In the genomic region with DNA sequence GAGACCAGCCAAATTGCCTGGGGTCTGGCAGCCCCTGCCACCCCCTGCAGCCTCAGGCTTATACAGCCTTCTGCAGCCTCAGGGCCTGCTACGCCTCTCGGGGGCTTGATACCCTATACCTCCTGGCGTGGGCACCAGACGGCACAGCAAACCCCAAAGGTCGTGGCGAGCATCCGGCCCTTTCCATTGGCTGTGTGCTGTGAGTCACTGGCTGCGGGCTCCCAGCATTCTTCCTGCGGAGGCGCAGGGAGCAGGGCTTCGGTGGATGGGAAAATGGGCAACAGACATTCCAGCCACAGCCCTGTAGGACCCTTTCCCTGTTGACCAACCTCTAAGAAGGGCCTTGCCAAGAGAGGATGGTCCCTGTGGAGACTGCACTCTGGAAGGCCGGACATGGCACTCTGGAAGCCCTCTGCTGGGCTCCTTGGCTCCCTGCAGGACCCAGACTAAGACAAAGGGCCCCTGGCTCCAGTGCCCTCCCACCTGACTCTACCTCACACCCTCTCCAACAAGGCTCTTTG, we compare ENCODE assay signal across 10 cellular contexts. TPM values are rescaled to one million over a fixed set of nuclear protein-coding genes. Genes with fewer than 3 reads are reported as not detected.
DNase-seq lines count a peak whose midpoint lies in the region; ATAC-seq and TF ChIP-seq lines count a peak whose summit lies in the region.
"Had no signal": no experiment of that assay in that cellular context is flagged by ENCODE, and none has a peak within 500 bp of the region (broad histone marks: within the 10 kb centered on the region; RNA-seq: fewer than 3 reads in every experiment).

No MANE protein-coding gene starts in this region.

- no peak for ATAC-seq in GM18868 (IDR thresholded peaks at IDR 0.05; ENCODE audit: unreplicated experiment)

- peaks cover 9% of the 10 kb centered on the region for H3K4me1 Mint-ChIP-seq in endothelial cell (ENCODE audit: unreplicated experiment)
- peaks cover 42% of the 10 kb centered on the region for H3K4me1 Mint-ChIP-seq in nephron
- H3K4me1 Mint-ChIP-seq: memory B cell had no signal

- TF ChIP-seq CTCF in NB4 (IDR thresholded peaks at IDR 0.05; ENCODE audit: low read depth, low read length): peak; percentile 36
- TF ChIP-seq CTCF in endothelial cell (IDR thresholded peaks at IDR 0.05; ENCODE audit: unreplicated experiment): peak; percentile 19
- TF ChIP-seq CTCF in nephron (IDR thresholded peaks at IDR 0.05; ENCODE audit: unreplicated experiment in 3 of 3): peak; percentile 10 to 27 (median 26)
- TF ChIP-seq CTCF in colonic mucosa (IDR thresholded peaks at IDR 0.05): no peak

- no peak overlapping the region for H3K4me3 Mint-ChIP-seq in endothelial cell (ENCODE audit: unreplicated experiment)
- H3K4me3 Mint-ChIP-seq in nephron: no peak overlapping the region
- H3K4me3 Mint-ChIP-seq: memory B cell had no signal

- H3K36me3 Mint-ChIP-seq in endothelial cell (ENCODE audit: low read depth, unreplicated experiment): peaks cover 7% of the 10 kb centered on the region
- no peaks in the 10 kb centered on the region for H3K36me3 Mint-ChIP-seq in nephron (ENCODE audit: low read depth)
- H3K36me3 Mint-ChIP-seq: memory B cell had no signal

- no peak overlapping the region for H3K9ac ChIP-seq in colonic mucosa (ENCODE audit: low read depth in 2 of 2, low read length in 2 of 2)

- H3K4me1 ChIP-seq in colonic mucosa: no peaks in the 10 kb centered on the region

- TF ChIP-seq POLR2A in NB4 (IDR thresholded peaks at IDR 0.05; ENCODE audit: extremely low read depth, insufficient read length): no peak

- no peaks in the 10 kb centered on the region for H3K9me3 ChIP-seq in colonic mucosa

- H3K4me3 ChIP-seq in NB4 (ENCODE audit: low read depth, low read length): no peak overlapping the region
- H3K4me3 ChIP-seq in colonic mucosa: no peak overlapping the region

- no peak overlapping the region for H3K27ac Mint-ChIP-seq in endothelial cell (ENCODE audit: unreplicated experiment)
- no peak overlapping the region for H3K27ac Mint-ChIP-seq in nephron
- H3K27ac Mint-ChIP-seq: memory B cell had no signal

- DNase-seq in EL: peak; percentile 27
- peak; percentile 30 for DNase-seq in NB4 (ENCODE audit: low read depth)
- peak; percentile 45 for DNase-seq in endothelial cell (ENCODE audit: low spot score)
- DNase-seq in colonic mucosa: no peak
- no peak for DNase-seq in stimulated activated CD4-positive, alpha-beta T cell treated with anti-CD3 and anti-CD28 coated beads, Interleukin-4, amount 100 ng/mL, for 24 hours
- DNase-seq in activated CD4-positive, CD25-positive, alpha-beta regulatory T cell treated with anti-CD3 and anti-CD28 coated beads, Interleukin-2, amount 50 U/mL, for 72 hours: no peak
- DNase-seq: NCI-H1436 had no signal

- H3K27ac ChIP-seq in colonic mucosa: no peak overlapping the region

- H3K9me3 Mint-ChIP-seq in endothelial cell (ENCODE audit: unreplicated experiment): no peaks in the 10 kb centered on the region
- no peaks in the 10 kb centered on the region for H3K9me3 Mint-ChIP-seq in nephron
- H3K9me3 Mint-ChIP-seq: memory B cell had no signal

- intact Hi-C loops in colonic mucosa (cut with DNase I): no loop called here

- H3K27me3 Mint-ChIP-seq in endothelial cell (ENCODE audit: unreplicated experiment) (peaks cover 1% of the 10 kb centered on the region), nephron (ENCODE audit: low read depth) (peaks cover 16% of the 10 kb centered on the region)

- no peaks in the 10 kb centered on the region for H3K27me3 ChIP-seq in colonic mucosa

- H3K36me3 ChIP-seq in colonic mucosa: no peaks in the 10 kb centered on the region

RNA-seq across cellular contexts. Expression of a gene that starts 59.6 kb away (rescaled TPM):
- total RNA-seq in endothelial cell (ENCODE audit: unreplicated experiment): 0.28 TPM
- 1 to 10 TPM; 2.4 to 4.1 TPM for total RNA-seq in colonic mucosa

Comparison
In these comparisons a context has a peak if more than half of its experiments do, and no peak if none do; other contexts are left out.
1. DNase-seq: peak in EL (single experiment), NB4 (single experiment) and endothelial cell (single experiment); none in colonic mucosa (single experiment), stimulated activated CD4-positive, alpha-beta T cell treated with anti-CD3 and anti-CD28 coated beads, Interleukin-4, amount 100 ng/mL, for 24 hours (single experiment) and activated CD4-positive, CD25-positive, alpha-beta regulatory T cell treated with anti-CD3 and anti-CD28 coated beads, Interleukin-2, amount 50 U/mL, for 72 hours (single experiment).